Comparison of ENCODE assay signal across 2 cellular contexts in the genomic region with DNA sequence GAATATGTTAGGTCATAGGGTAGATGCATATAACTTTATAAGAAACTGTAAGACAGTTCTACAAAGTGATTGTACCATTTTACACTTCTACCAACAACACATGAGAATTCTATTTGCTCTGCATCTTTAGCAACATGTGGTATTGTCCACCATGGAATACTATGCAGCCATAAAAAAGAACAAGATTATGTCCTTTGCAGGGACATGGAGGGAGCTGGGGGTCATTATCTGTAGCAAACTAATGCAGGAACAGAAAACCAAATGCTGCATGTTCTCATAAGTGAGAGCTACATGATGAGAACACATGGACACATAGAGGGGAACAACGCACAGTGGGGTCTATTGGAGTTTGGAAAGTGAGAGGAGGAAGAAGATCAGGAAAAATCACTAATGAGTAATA.
A peak's percentile ranks its signal among the peaks of the same experiment; 100 is the strongest.
TF ChIP-seq lines count a peak whose summit lies in the region.

No MANE protein-coding gene starts in this region.

TF ChIP-seq in HEK293, 187 proteins besides CTCF, POLR2A, EP300 and RAD21:
- peak; percentile 62 for TF ChIP-seq ZNF146 (tag by site-specific recombination; IDR thresholded peaks at IDR 0.05)
- no peak for TF ChIP-seq ZNF777 (tag by site-specific recombination; IDR thresholded peaks at IDR 0.05; ENCODE audit: borderline replicate concordance)
- TF ChIP-seq SP3 (tag by site-specific recombination; IDR thresholded peaks at IDR 0.05) = no peak
- TF ChIP-seq SP2 (tag by site-specific recombination; IDR thresholded peaks at IDR 0.05) = no peak

TF ChIP-seq in K562, 482 proteins besides CTCF, POLR2A, EP300 and RAD21:
- TF ChIP-seq, protein P1, sequence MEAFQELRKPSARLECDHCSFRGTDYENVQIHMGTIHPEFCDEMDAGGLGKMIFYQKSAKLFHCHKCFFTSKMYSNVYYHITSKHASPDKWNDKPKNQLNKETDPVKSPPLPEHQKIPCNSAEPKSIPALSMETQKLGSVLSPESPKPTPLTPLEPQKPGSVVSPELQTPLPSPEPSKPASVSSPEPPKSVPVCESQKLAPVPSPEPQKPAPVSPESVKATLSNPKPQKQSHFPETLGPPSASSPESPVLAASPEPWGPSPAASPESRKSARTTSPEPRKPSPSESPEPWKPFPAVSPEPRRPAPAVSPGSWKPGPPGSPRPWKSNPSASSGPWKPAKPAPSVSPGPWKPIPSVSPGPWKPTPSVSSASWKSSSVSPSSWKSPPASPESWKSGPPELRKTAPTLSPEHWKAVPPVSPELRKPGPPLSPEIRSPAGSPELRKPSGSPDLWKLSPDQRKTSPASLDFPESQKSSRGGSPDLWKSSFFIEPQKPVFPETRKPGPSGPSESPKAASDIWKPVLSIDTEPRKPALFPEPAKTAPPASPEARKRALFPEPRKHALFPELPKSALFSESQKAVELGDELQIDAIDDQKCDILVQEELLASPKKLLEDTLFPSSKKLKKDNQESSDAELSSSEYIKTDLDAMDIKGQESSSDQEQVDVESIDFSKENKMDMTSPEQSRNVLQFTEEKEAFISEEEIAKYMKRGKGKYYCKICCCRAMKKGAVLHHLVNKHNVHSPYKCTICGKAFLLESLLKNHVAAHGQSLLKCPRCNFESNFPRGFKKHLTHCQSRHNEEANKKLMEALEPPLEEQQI (IDR thresholded peaks at IDR 0.05) = no peak
- TF ChIP-seq ZNF146 (CRISPR knock-in tag; IDR thresholded peaks at IDR 0.05; ENCODE audit: unreplicated experiment) = peak; percentile 70
